Comparison of ENCODE assay signal across 11 cellular contexts in genomic region chr10:23390408-23390807, GRCh38. TPM values are rescaled to one million over a fixed set of nuclear protein-coding genes. Genes with fewer than 3 reads are reported as not detected.
"Had no signal": no experiment of that assay in that cellular context is flagged by ENCODE, and none has a peak within 500 bp of the region (broad histone marks: within the 10 kb centered on the region; RNA-seq: fewer than 3 reads in every experiment).

No MANE protein-coding gene starts in this region.

RNA-seq across cellular contexts. Expression of gene C10orf67, which starts 45.8 kb away (rescaled TPM):
- total RNA-seq: natural killer cell; natural killer cell treated with Interleukin-12 subunit alpha and Interleukin-12 subunit beta and Interleukin-15 and Interleukin-18, amount 100 ng/mL, for 72 hours; osteoblast; osteocyte; posterior vena cava; progenitor cell of endocrine pancreas; pulmonary artery endothelial cell; right lobe of liver; sigmoid colon; smooth muscle cell had no signal
- polyA plus RNA-seq: naive thymus-derived CD8-positive, alpha-beta T cell; smooth muscle cell had no signal
